Comparison of ENCODE assay signal across 8 cellular contexts in genomic region chr19:48994035-48994386, GRCh38. TPM values are rescaled to one million over a fixed set of nuclear protein-coding genes. Genes with fewer than 3 reads are reported as not detected.
DNase-seq lines count a peak whose midpoint lies in the region; ATAC-seq and TF ChIP-seq lines count a peak whose summit lies in the region.

No MANE protein-coding gene starts in this region.

- peak overlapping the region; percentile 98 for H3K4me2 ChIP-seq in neuronal stem cell (ENCODE audit: insufficient read depth, low read length, poor library complexity, severe bottlenecking)

- CTCF ChIA-PET in CD4-positive, alpha-beta memory T cell (lab: Charles Lee; ENCODE audit: partially characterized antibody) = interaction anchor here (0.7 to 2.4 kb wide), 37 partner anchors 8 to 782 kb away, joined by 3 to 21 read pairs (median 5); partner anchors contain the start of genes BAX, FTL, LIN7B and NUCB1

- H3K4me1 ChIP-seq in CD4-positive, alpha-beta memory T cell (ENCODE audit: insufficient read depth, low read length) = peaks cover 30% of the 10 kb centered on the region
- H3K4me1 ChIP-seq in NT2/D1 (ENCODE audit: insufficient read depth, insufficient read length) (peaks cover 20% of the 10 kb centered on the region), endocrine pancreas (ENCODE audit: control insufficient read depth, insufficient read depth, low read length) (no peaks in the 10 kb centered on the region), neuronal stem cell (ENCODE audit: control insufficient read depth in 2 of 2, insufficient read depth in 1 of 2, low read depth in 1 of 2, low read length in 2 of 2) (peaks cover 7 to 14% of the 10 kb centered on the region in 2 donors)

- H3K4me1 Mint-ChIP-seq in CD4-positive, alpha-beta memory T cell = peaks cover 23 to 56% (median 31%) of the 10 kb centered on the region in 4 donors

- H2BK120ac ChIP-seq in neuronal stem cell (ENCODE audit: low read depth, low read length) = peak overlapping the region; percentile 7

- POLR2A ChIA-PET in CD4-positive, alpha-beta memory T cell (lab: Charles Lee; ENCODE audit: partially characterized antibody) = interaction anchor here (0.7 to 4.1 kb wide), 25 partner anchors 9 to 819 kb away, joined by 3 to 68 read pairs (median 5); partner anchors contain the start of genes BAX, CA11, CGB7 and FTL

- no peak overlapping the region for H2AK5ac ChIP-seq in neuronal stem cell (ENCODE audit: low read depth, low read length)

- no peak overlapping the region for H3K4ac ChIP-seq in neuronal stem cell (ENCODE audit: low read length)

- no peak overlapping the region for H3K14ac ChIP-seq in neuronal stem cell (ENCODE audit: low read length)

- no peak for ATAC-seq in GM18505 (IDR thresholded peaks at IDR 0.05; ENCODE audit: unreplicated experiment)

- peak overlapping the region; percentile 80 to 91 for H3K4me3 ChIP-seq in CD4-positive, alpha-beta memory T cell (ENCODE audit: low read length in 2 of 2)
- peak overlapping the region; percentile 89 for H3K4me3 ChIP-seq in NT2/D1 (ENCODE audit: insufficient read length, low read depth)
- peak overlapping the region; percentile 66 for H3K4me3 ChIP-seq in endocrine pancreas (ENCODE audit: control insufficient read depth, insufficient read depth, low read length)
- peak overlapping the region; percentile 60 to 91 for H3K4me3 ChIP-seq in neuronal stem cell (ENCODE audit: low read length in 2 of 2)

- peak overlapping the region; percentile 51 for H2AFZ ChIP-seq in neuronal stem cell (ENCODE audit: low read length)

- no peak overlapping the region for H2BK15ac ChIP-seq in neuronal stem cell (ENCODE audit: low read length)

- H3K9ac ChIP-seq in NT2/D1 (ENCODE audit: insufficient read length, low read depth) (peak overlapping the region; percentile 75), endocrine pancreas (ENCODE audit: control insufficient read depth, insufficient read depth, low read length) (peak overlapping the region; percentile 78), neuronal stem cell (ENCODE audit: low read depth, low read length, poor library complexity) (peak overlapping the region; percentile 88)

- TF ChIP-seq POLR2A in GM18505 (IDR thresholded peaks at IDR 0.05; ENCODE audit: borderline replicate concordance, extremely low read depth, insufficient read depth, insufficient read length) = no peak

- no peak overlapping the region for H2BK12ac ChIP-seq in neuronal stem cell (ENCODE audit: low read length)

- peak overlapping the region; percentile 88 for H4K91ac ChIP-seq in neuronal stem cell (ENCODE audit: low read depth, low read length, poor library complexity)

- H3K4me3 Mint-ChIP-seq in CD4-positive, alpha-beta memory T cell = peak overlapping the region; percentile 90 to 98 (median 96)

- peak overlapping the region; percentile 46 for H3K23ac ChIP-seq in neuronal stem cell (ENCODE audit: low read depth, low read length, poor library complexity)

- peaks cover 4 to 15% of the 10 kb centered on the region in 2 donors for H3K36me3 Mint-ChIP-seq in CD4-positive, alpha-beta memory T cell

- intact Hi-C loops in CD4-positive, alpha-beta memory T cell (cut with micrococcal nuclease) = loop anchor here (5.0 to 10.0 kb wide), 2 partner anchors 61 to 357 kb away; partner anchors contain the start of genes CGB7 and DBP

- no peak overlapping the region for H2BK5ac ChIP-seq in neuronal stem cell (ENCODE audit: low read length)

- H3K27me3 ChIP-seq in CD4-positive, alpha-beta memory T cell (ENCODE audit: insufficient read depth, low read length) = no peaks in the 10 kb centered on the region
- H3K27me3 ChIP-seq in NT2/D1 (ENCODE audit: insufficient read depth, insufficient read length) (no peaks in the 10 kb centered on the region), endocrine pancreas (ENCODE audit: control insufficient read depth, insufficient read depth, low read length) (no peaks in the 10 kb centered on the region), neuronal stem cell (ENCODE audit: control insufficient read depth in 3 of 3, insufficient read depth in 3 of 3, low read depth in 1 of 3, low read length in 3 of 3) (no peaks in the 10 kb centered on the region)

- H3K27ac Mint-ChIP-seq in CD4-positive, alpha-beta memory T cell = peak overlapping the region; percentile 84 to 99 (median 98)

- no peaks in the 10 kb centered on the region for H3K9me3 Mint-ChIP-seq in CD4-positive, alpha-beta memory T cell

- peaks cover 12% of the 10 kb centered on the region for H3K79me1 ChIP-seq in neuronal stem cell (ENCODE audit: low read depth, low read length)

- H3K9me3 ChIP-seq in CD4-positive, alpha-beta memory T cell (ENCODE audit: control insufficient read depth in 1 of 2, low read length in 2 of 2) = no peaks in the 10 kb centered on the region
- H3K9me3 ChIP-seq in NT2/D1 (ENCODE audit: insufficient read depth, low read length) (no peaks in the 10 kb centered on the region), endocrine pancreas (ENCODE audit: control insufficient read depth, low read length) (no peaks in the 10 kb centered on the region), neuronal stem cell (replicated peaks in 1 of 2; ENCODE audit: control insufficient read depth in 2 of 2, insufficient read depth in 1 of 2, low read depth in 1 of 2, low read length in 2 of 2) (no peaks in the 10 kb centered on the region)

- WGBS in neuronal stem cell (ENCODE audit: extremely low coverage in 2 of 2, insufficient read length in 2 of 2, insufficient replicate concordance in 1 of 2), 2 donors = no CpG with 5 or more reads among the region's 13 CpGs

- no peak overlapping the region for H4K8ac ChIP-seq in neuronal stem cell (ENCODE audit: low read depth, low read length)

- peak overlapping the region; percentile 73 for H3K18ac ChIP-seq in neuronal stem cell (ENCODE audit: low read length)

- peak overlapping the region; percentile 82 for H3K27ac ChIP-seq in CD4-positive, alpha-beta memory T cell (ENCODE audit: low read depth, low read length)
- H3K27ac ChIP-seq in neuronal stem cell (replicated peaks; ENCODE audit: low read length) = peak overlapping the region; percentile 51

- DNase-seq in CD4-positive, alpha-beta memory T cell = no peak
- DNase-seq in NT2/D1 (ENCODE audit: low read depth, low spot score) (no peak), neuronal stem cell (ENCODE audit: low spot score) (no peak), NCI-H524 (lab: John Stamatoyannopoulos, UW) (no peak), NCI-H128 (lab: John Stamatoyannopoulos, UW; ENCODE audit: unreplicated experiment) (no peak), NCI-H1048 (lab: John Stamatoyannopoulos, UW) (no peak)

- no peaks in the 10 kb centered on the region for H3K36me3 ChIP-seq in CD4-positive, alpha-beta memory T cell (ENCODE audit: insufficient read depth, low read length)
- peaks cover 22% of the 10 kb centered on the region for H3K36me3 ChIP-seq in NT2/D1 (ENCODE audit: insufficient read depth, insufficient read length, low read length)
- no peaks in the 10 kb centered on the region for H3K36me3 ChIP-seq in endocrine pancreas (ENCODE audit: control insufficient read depth, insufficient read depth, low read length)
- H3K36me3 ChIP-seq in neuronal stem cell (replicated peaks in 1 of 2; ENCODE audit: control insufficient read depth in 2 of 2, insufficient read depth in 2 of 2, low read length in 2 of 2) = peaks cover 3 to 17% of the 10 kb centered on the region in 2 donors

- no peaks in the 10 kb centered on the region for H3K27me3 Mint-ChIP-seq in CD4-positive, alpha-beta memory T cell

RNA-seq across cellular contexts. Expression of gene RUVBL2, which starts 0.3 kb away (rescaled TPM):
- total RNA-seq in CD4-positive, alpha-beta memory T cell = 10 to 100 TPM; 27.9 to 28.5 TPM
- polyA plus RNA-seq in CD4-positive, alpha-beta memory T cell = 10 to 100 TPM; 48.6 to 51.9 TPM
- polyA plus RNA-seq in neuronal stem cell (2013, experiment 1 of 2) = 76.7 TPM
- polyA plus RNA-seq in neuronal stem cell (2013, experiment 2 of 2) = 72.0 TPM

RNA-seq across cellular contexts. Expression of gene GYS1, which starts 0.9 kb away (rescaled TPM):
- total RNA-seq in CD4-positive, alpha-beta memory T cell = 10 to 100 TPM; 56.2 to 56.4 TPM
- polyA plus RNA-seq in CD4-positive, alpha-beta memory T cell = 10 to 100 TPM; 30.6 to 31.4 TPM
- polyA plus RNA-seq in neuronal stem cell (2013, experiment 1 of 2) = 17.7 TPM
- polyA plus RNA-seq in neuronal stem cell (2013, experiment 2 of 2) = 16.4 TPM

RNA-seq across cellular contexts. Expression of gene LHB, which starts 22.9 kb away (rescaled TPM):
- not detected for total RNA-seq in CD4-positive, alpha-beta memory T cell
- polyA plus RNA-seq in CD4-positive, alpha-beta memory T cell = under 1 TPM in 1 of 2 donors, not detected in 1; 0.49 TPM
- polyA plus RNA-seq in neuronal stem cell (2013, experiment 1 of 2) = 0.10 TPM
- polyA plus RNA-seq in neuronal stem cell (2013, experiment 2 of 2) = not detected

RNA-seq across cellular contexts. Expression of gene FTL, which starts 28.9 kb away (rescaled TPM):
- total RNA-seq in CD4-positive, alpha-beta memory T cell = 1,000 to 10,000 TPM; 1,304 to 1,371 TPM
- 1,000 to 10,000 TPM; 3,537 to 4,474 TPM for polyA plus RNA-seq in CD4-positive, alpha-beta memory T cell
- 2,949 TPM for polyA plus RNA-seq in neuronal stem cell (2013, experiment 1 of 2)
- 2,579 TPM for polyA plus RNA-seq in neuronal stem cell (2013, experiment 2 of 2)

RNA-seq across cellular contexts. Expression of gene CGB3, which starts 30.1 kb away (rescaled TPM):
- total RNA-seq in CD4-positive, alpha-beta memory T cell = not detected
- not detected for polyA plus RNA-seq in CD4-positive, alpha-beta memory T cell
- not detected for polyA plus RNA-seq in neuronal stem cell (2013, experiment 1 of 2)
- polyA plus RNA-seq in neuronal stem cell (2013, experiment 2 of 2) = not detected
